ENCODE assay signal across 20 cellular contexts in genomic region chr9:70861376-70861775, GRCh38.
"Had no signal": no experiment of that assay in that cellular context is flagged by ENCODE, and none has a peak within 500 bp of the region (broad histone marks: within the 10 kb centered on the region; RNA-seq: fewer than 3 reads in every experiment).

No MANE protein-coding gene starts in this region.

- H2AFZ ChIP-seq: neural progenitor cell, parathyroid adenoma had no signal

- H3K36me3 ChIP-seq: lower lobe of right lung, neural progenitor cell, right atrium auricular region, thoracic aorta, upper lobe of left lung, vagina had no signal

- H3K4me3 ChIP-seq: dorsolateral prefrontal cortex, lower lobe of right lung, neural progenitor cell, right atrium auricular region, smooth muscle cell, thoracic aorta, tibial nerve, upper lobe of left lung, vagina had no signal

- H3K4me1 ChIP-seq: lower lobe of right lung, neural progenitor cell, parathyroid adenoma, right atrium auricular region, upper lobe of left lung, vagina had no signal

- H3K79me2 ChIP-seq: parathyroid adenoma had no signal

- DNase-seq: dorsolateral prefrontal cortex; effector CD4-positive, alpha-beta T cell; hypothalamus; left ventricle myocardium superior; lower lobe of right lung; naive thymus-derived CD8-positive, alpha-beta T cell; stimulated activated CD4-positive, alpha-beta T cell treated with anti-CD3 and anti-CD28 coated beads, Interleukin-12 subunit alpha, Interleukin-12 subunit beta, amount 100 ng/mL, for 4 hours; stimulated activated CD4-positive, alpha-beta T cell treated with anti-CD3 and anti-CD28 coated beads, Interleukin-1b, Interleukin-23, amount 100 ng/mL, for 48 hours; stimulated activated CD4-positive, alpha-beta T cell treated with anti-CD3 and anti-CD28 coated beads, Interleukin-4, amount 100 ng/mL, for 1 hour; stimulated activated CD8-positive, alpha-beta memory T cell treated with anti-CD3 and anti-CD28 coated beads, Interleukin-4, amount 100 ng/mL, for 48 hours; stimulated activated naive CD4-positive, alpha-beta T cell treated with Interleukin-2 at 50 U/mL for 16 hours; upper lobe of left lung had no signal

- H3K27me3 ChIP-seq: neural progenitor cell, right atrium auricular region, tibial nerve, upper lobe of left lung, vagina had no signal

- ATAC-seq: left ventricle myocardium superior; lower lobe of right lung; naive thymus-derived CD8-positive, alpha-beta T cell; sciatic nerve had no signal

- H3K27ac ChIP-seq: dorsolateral prefrontal cortex, lower lobe of right lung, neural progenitor cell, parathyroid adenoma, right atrium auricular region, thoracic aorta, tibial nerve, upper lobe of left lung, vagina had no signal

- H3K4me2 ChIP-seq: neural progenitor cell, smooth muscle cell had no signal

- H3K9me3 ChIP-seq: lower lobe of right lung, right atrium auricular region, thoracic aorta, tibial nerve, upper lobe of left lung, vagina had no signal

- H3K9ac ChIP-seq: neural progenitor cell, parathyroid adenoma had no signal
